Comparison of ENCODE assay signal across 8 cellular contexts in the genomic region with DNA sequence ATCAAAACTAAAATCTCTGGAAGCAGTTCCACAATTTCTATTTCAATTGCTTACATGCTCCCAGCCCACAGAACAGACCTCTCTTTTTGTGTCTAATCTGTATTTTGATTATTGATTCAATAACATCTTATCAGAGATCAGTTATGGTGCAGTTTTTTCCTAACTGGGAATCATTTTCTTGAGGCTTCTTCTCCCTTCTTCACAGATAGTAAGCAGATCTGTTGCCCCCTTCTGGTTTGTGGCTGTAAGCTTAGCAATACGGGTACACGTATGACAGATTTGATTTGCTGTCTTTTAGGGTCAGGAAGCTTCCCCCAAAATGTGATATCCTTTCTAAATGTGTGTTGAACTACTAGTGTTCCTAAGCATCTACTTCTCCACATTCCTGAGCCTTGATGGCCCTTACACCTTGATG. TPM values are rescaled to one million over a fixed set of nuclear protein-coding genes. Genes with fewer than 3 reads are reported as not detected.
DNase-seq lines count a peak whose midpoint lies in the region; ATAC-seq and TF ChIP-seq lines count a peak whose summit lies in the region.

No MANE protein-coding gene starts in this region.

- no peak for ATAC-seq in T-cell (replicated peaks in 1 of 4)

- no peak overlapping the region for H3K27ac ChIP-seq in neural progenitor cell

- H4K20me1 ChIP-seq in neural progenitor cell (ENCODE audit: low read depth): no peaks in the 10 kb centered on the region

- peak; percentile 12 for TF ChIP-seq CTCF in endothelial cell (IDR thresholded peaks at IDR 0.05; ENCODE audit: unreplicated experiment)
- TF ChIP-seq CTCF in neural progenitor cell (IDR thresholded peaks at IDR 0.05): peak; percentile 67

- no peak overlapping the region for H3K4me3 ChIP-seq in neural progenitor cell

- H2AFZ ChIP-seq in neural progenitor cell (replicated peaks): no peak overlapping the region

- H3K4me3 Mint-ChIP-seq in endothelial cell (ENCODE audit: unreplicated experiment) (no peak overlapping the region), neural progenitor cell (no peak overlapping the region), T-cell (no peak overlapping the region)

- H3K4me1 Mint-ChIP-seq in endothelial cell (ENCODE audit: unreplicated experiment) (no peaks in the 10 kb centered on the region), neural progenitor cell (no peaks in the 10 kb centered on the region), T-cell (peaks cover 9 to 19% (median 9%) of the 10 kb centered on the region in 3 donors)

- in situ Hi-C loops in KBM-7 (cut with MboI; ENCODE audit: low pct_unique_long_range_greater_than_20kb, low sequenced_read_pairs): no loop called here

- no peaks in the 10 kb centered on the region for H3K27me3 ChIP-seq in neural progenitor cell

- H3K4me1 ChIP-seq in neural progenitor cell: no peaks in the 10 kb centered on the region

- H3K9me3 Mint-ChIP-seq in endothelial cell (ENCODE audit: unreplicated experiment) (no peaks in the 10 kb centered on the region), neural progenitor cell (peaks cover 20% of the 10 kb centered on the region), T-cell (peaks cover 0 to 3% (median 2%) of the 10 kb centered on the region in 3 donors)

- no peaks in the 10 kb centered on the region for H3F3A ChIP-seq in neural progenitor cell (ENCODE audit: low read depth)

- DNase-seq in DMS114 treated with DMSO at 0.1 percent for 48 hours (lab: John Stamatoyannopoulos, UW; ENCODE audit: unreplicated experiment) (peak; percentile 27), MV-4-11 (lab: John Stamatoyannopoulos, UW) (peak; percentile 22), endothelial cell (ENCODE audit: low spot score) (peak; percentile 17), neural progenitor cell (ENCODE audit: low spot score) (peak; percentile 61), GM19238 (ENCODE audit: insufficient read length, low spot score) (no peak), T-cell (no peak), KBM-7 (no peak)
- no peak for DNase-seq in activated CD4-positive, alpha-beta T cell treated with anti-CD3 and anti-CD28 coated beads for 4 hours

- H3K36me3 Mint-ChIP-seq in endothelial cell (ENCODE audit: low read depth, unreplicated experiment) (peaks cover 16% of the 10 kb centered on the region), neural progenitor cell (peaks cover 31% of the 10 kb centered on the region), T-cell (peaks cover 51% of the 10 kb centered on the region)

- no peaks in the 10 kb centered on the region for H3K9me3 ChIP-seq in neural progenitor cell (ENCODE audit: low read depth)

- no peaks in the 10 kb centered on the region for H3K27me3 Mint-ChIP-seq in endothelial cell (ENCODE audit: unreplicated experiment)
- H3K27me3 Mint-ChIP-seq in neural progenitor cell (ENCODE audit: insufficient read depth, low read depth): no peaks in the 10 kb centered on the region
- no peaks in the 10 kb centered on the region for H3K27me3 Mint-ChIP-seq in T-cell

- H3K27ac Mint-ChIP-seq in endothelial cell (ENCODE audit: unreplicated experiment) (no peak overlapping the region), neural progenitor cell (no peak overlapping the region), T-cell (no peak overlapping the region)

- POLR2A ChIA-PET in T-cell (lab: Charles Lee): no interaction called here

- H3K4me2 ChIP-seq in neural progenitor cell: no peak overlapping the region

- H3K79me2 ChIP-seq in neural progenitor cell (ENCODE audit: low read depth): peaks cover 14% of the 10 kb centered on the region

- H3K9ac ChIP-seq in neural progenitor cell: no peak overlapping the region

- CTCF ChIA-PET in T-cell (lab: Charles Lee): no interaction called here

- no peaks in the 10 kb centered on the region for H3K36me3 ChIP-seq in neural progenitor cell

RNA-seq across cellular contexts. Expression of a gene that starts 39.4 kb away (rescaled TPM):
- total RNA-seq in endothelial cell (ENCODE audit: unreplicated experiment): 62.8 TPM
- total RNA-seq in neural progenitor cell (ENCODE audit: low replicate concordance): 122 and 154 TPM in 2 replicates
- total RNA-seq in T-cell: 10 to 100 TPM; 34.4 to 43.3 (median 39.7) TPM

RNA-seq across cellular contexts. Expression of a gene that starts 39.5 kb away (rescaled TPM):
- total RNA-seq in endothelial cell (ENCODE audit: unreplicated experiment): 7.5 TPM
- total RNA-seq in neural progenitor cell (ENCODE audit: low replicate concordance): 13.7 and 13.8 TPM in 2 replicates
- 10 to 100 TPM in 1 of 5 donors, 1 to 10 TPM in 4; 5.9 to 12.1 (median 8.1) TPM for total RNA-seq in T-cell

Comparison
In these comparisons a context has a peak if more than half of its experiments do, and no peak if none do; other contexts are left out.
1. DNase-seq: peak in DMS114 treated with DMSO at 0.1 percent for 48 hours (single experiment), MV-4-11 (single experiment), endothelial cell (single experiment) and neural progenitor cell (single experiment); none in GM19238 (single experiment), T-cell (0 of 34), activated CD4-positive, alpha-beta T cell treated with anti-CD3 and anti-CD28 coated beads for 4 hours (0 of 2) and KBM-7 (single experiment).